Comparison of ENCODE assay signal across 13 cellular contexts in the genomic region with DNA sequence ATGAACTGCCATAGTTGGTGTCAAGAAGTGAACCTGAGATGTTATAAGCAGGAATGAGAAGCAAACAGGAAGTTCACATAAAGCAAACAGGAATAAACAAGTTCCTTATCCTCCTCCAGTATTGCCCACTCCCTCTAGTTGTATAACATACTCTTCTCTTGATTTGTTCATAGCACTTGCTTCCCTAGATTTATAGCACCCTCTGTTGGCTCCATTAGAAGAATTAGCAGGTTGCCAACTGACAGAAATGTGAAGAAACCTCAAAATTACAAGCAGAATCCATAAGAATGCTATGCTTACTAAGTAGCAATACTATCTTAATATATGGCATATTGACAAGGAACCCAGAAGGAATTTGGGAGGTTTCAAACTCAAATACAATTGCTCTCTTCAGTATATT.
DNase-seq lines count a peak whose midpoint lies in the region; TF ChIP-seq lines count a peak whose summit lies in the region.
"Had no signal": no experiment of that assay in that cellular context is flagged by ENCODE, and none has a peak within 500 bp of the region (broad histone marks: within the 10 kb centered on the region; RNA-seq: fewer than 3 reads in every experiment).

No MANE protein-coding gene starts in this region.

- TF ChIP-seq CTCF in cardiac muscle cell (IDR thresholded peaks at IDR 0.05; ENCODE audit: low read depth, low read length) (peak; percentile 62), right atrium auricular region (IDR thresholded peaks at IDR 0.05) (no peak), OCI-LY3 (IDR thresholded peaks at IDR 0.05; ENCODE audit: low read depth, low read length) (peak; percentile 91), epithelial cell of proximal tubule (conservative IDR thresholded peaks at IDR 0.05; ENCODE audit: low read depth, low read length) (peak; percentile 53), GM10266 (IDR thresholded peaks at IDR 0.05; ENCODE audit: control insufficient read depth, insufficient read depth, low read depth, missing control alignments) (no peak)

- H3K4me1 Mint-ChIP-seq in activated naive CD8-positive, alpha-beta T cell treated with anti-CD3 and anti-CD28 coated beads for 36 hours = no peaks in the 10 kb centered on the region
- H3K4me1 Mint-ChIP-seq: activated B cell treated with CpG ODN at 0.5 μM for 24 hours; activated naive CD4-positive, alpha-beta T cell treated with anti-CD3 and anti-CD28 coated beads, Interleukin-2, amount 10 ng/mL, durations not matched to agents 7 days and 5 days had no signal

- H3K27ac ChIP-seq in cardiac muscle cell (no peak overlapping the region), right atrium auricular region (no peak overlapping the region), OCI-LY3 (ENCODE audit: low read length) (no peak overlapping the region)
- H3K27ac ChIP-seq: heart right ventricle, neutrophil had no signal

- H3K79me2 ChIP-seq in OCI-LY3 (ENCODE audit: low read length) = no peaks in the 10 kb centered on the region

- H3K4me1 ChIP-seq in cardiac muscle cell (ENCODE audit: low read depth) (no peaks in the 10 kb centered on the region), right atrium auricular region (no peaks in the 10 kb centered on the region), OCI-LY3 (ENCODE audit: low read length) (no peaks in the 10 kb centered on the region)
- H3K4me1 ChIP-seq: heart right ventricle had no signal

- H2AFZ ChIP-seq in OCI-LY3 (ENCODE audit: low read depth, low read length) = no peak overlapping the region

- H3K4me3 ChIP-seq in cardiac muscle cell (no peak overlapping the region), right atrium auricular region (no peak overlapping the region), OCI-LY3 (ENCODE audit: low read length) (no peak overlapping the region), epithelial cell of proximal tubule (ENCODE audit: low read depth, low read length) (no peak overlapping the region)
- H3K4me3 ChIP-seq: heart right ventricle had no signal

- H3K36me3 ChIP-seq in cardiac muscle cell = no peaks in the 10 kb centered on the region
- no peaks in the 10 kb centered on the region for H3K36me3 ChIP-seq in right atrium auricular region
- H3K36me3 ChIP-seq in OCI-LY3 (replicated peaks; ENCODE audit: low read depth, low read length) = no peaks in the 10 kb centered on the region
- H3K36me3 ChIP-seq: heart right ventricle, neutrophil had no signal

- no peaks in the 10 kb centered on the region for H4K20me1 ChIP-seq in OCI-LY3 (ENCODE audit: insufficient read depth, low read length)

- DNase-seq in cardiac muscle cell (ENCODE audit: low read depth in 1 of 2, low spot score in 1 of 2) = peak in 1 of 2 donors; percentile 80
- DNase-seq in right atrium auricular region (ENCODE audit: low spot score) = no peak
- no peak for DNase-seq in epithelial cell of proximal tubule (ENCODE audit: low read depth)
- DNase-seq in activated naive CD8-positive, alpha-beta T cell treated with anti-CD3 and anti-CD28 coated beads for 36 hours = no peak
- DNase-seq in OCI-M2 (lab: John Stamatoyannopoulos, UW; ENCODE audit: unreplicated experiment) = no peak
- no peak for DNase-seq in activated CD4-positive, alpha-beta T cell treated with anti-CD3 and anti-CD28 coated beads for 1 hour
- no peak for DNase-seq in GM10266 (ENCODE audit: extremely low spot score)
- DNase-seq: activated B cell treated with CpG ODN at 0.5 μM for 24 hours; activated naive CD4-positive, alpha-beta T cell treated with anti-CD3 and anti-CD28 coated beads, Interleukin-2, amount 10 ng/mL, durations not matched to agents 7 days and 5 days; heart right ventricle; NCI-H1048 had no signal

- peaks cover 6% of the 10 kb centered on the region for H3K9me3 Mint-ChIP-seq in activated naive CD8-positive, alpha-beta T cell treated with anti-CD3 and anti-CD28 coated beads for 36 hours

- no peak overlapping the region for H3K27ac Mint-ChIP-seq in activated naive CD8-positive, alpha-beta T cell treated with anti-CD3 and anti-CD28 coated beads for 36 hours
- H3K27ac Mint-ChIP-seq: activated B cell treated with CpG ODN at 0.5 μM for 24 hours; activated naive CD4-positive, alpha-beta T cell treated with anti-CD3 and anti-CD28 coated beads, Interleukin-2, amount 10 ng/mL, durations not matched to agents 7 days and 5 days had no signal

- H3K27me3 Mint-ChIP-seq in activated naive CD8-positive, alpha-beta T cell treated with anti-CD3 and anti-CD28 coated beads for 36 hours = no peaks in the 10 kb centered on the region
- H3K27me3 Mint-ChIP-seq: activated B cell treated with CpG ODN at 0.5 μM for 24 hours; activated naive CD4-positive, alpha-beta T cell treated with anti-CD3 and anti-CD28 coated beads, Interleukin-2, amount 10 ng/mL, durations not matched to agents 7 days and 5 days had no signal

- H3K9me3 ChIP-seq in cardiac muscle cell (ENCODE audit: low read depth) = no peaks in the 10 kb centered on the region
- peaks cover 0 to 8% of the 10 kb centered on the region in 2 donors for H3K9me3 ChIP-seq in right atrium auricular region
- H3K9me3 ChIP-seq in OCI-LY3 (ENCODE audit: insufficient read depth, low read length) = no peaks in the 10 kb centered on the region; the same call in 1 of the 2 replicates
- H3K9me3 ChIP-seq: neutrophil had no signal

- H3K4me3 Mint-ChIP-seq in activated naive CD8-positive, alpha-beta T cell treated with anti-CD3 and anti-CD28 coated beads for 36 hours = no peak overlapping the region
- H3K4me3 Mint-ChIP-seq: activated B cell treated with CpG ODN at 0.5 μM for 24 hours; activated naive CD4-positive, alpha-beta T cell treated with anti-CD3 and anti-CD28 coated beads, Interleukin-2, amount 10 ng/mL, durations not matched to agents 7 days and 5 days had no signal

- H3K27me3 ChIP-seq in cardiac muscle cell (no peaks in the 10 kb centered on the region), right atrium auricular region (no peaks in the 10 kb centered on the region), OCI-LY3 (ENCODE audit: low read depth, low read length) (no peaks in the 10 kb centered on the region)
- H3K27me3 ChIP-seq: heart right ventricle, neutrophil had no signal

- no peak overlapping the region for H3K9ac ChIP-seq in OCI-LY3 (ENCODE audit: low read length)

- H3K4me2 ChIP-seq in OCI-LY3 (ENCODE audit: low read length) = no peak overlapping the region

- no peaks in the 10 kb centered on the region for H3K36me3 Mint-ChIP-seq in activated naive CD8-positive, alpha-beta T cell treated with anti-CD3 and anti-CD28 coated beads for 36 hours
- H3K36me3 Mint-ChIP-seq: activated naive CD4-positive, alpha-beta T cell treated with anti-CD3 and anti-CD28 coated beads, Interleukin-2, amount 10 ng/mL, durations not matched to agents 7 days and 5 days had no signal

Comparison
In these comparisons a context has a peak if more than half of its experiments do, and no peak if none do; other contexts are left out.
1. CTCF ChIP-seq: peak in cardiac muscle cell (single experiment), OCI-LY3 (single experiment) and epithelial cell of proximal tubule (single experiment); none in right atrium auricular region (0 of 2) and GM10266 (single experiment).